10 cellular contexts compared by ENCODE assay signal in the genomic region with DNA sequence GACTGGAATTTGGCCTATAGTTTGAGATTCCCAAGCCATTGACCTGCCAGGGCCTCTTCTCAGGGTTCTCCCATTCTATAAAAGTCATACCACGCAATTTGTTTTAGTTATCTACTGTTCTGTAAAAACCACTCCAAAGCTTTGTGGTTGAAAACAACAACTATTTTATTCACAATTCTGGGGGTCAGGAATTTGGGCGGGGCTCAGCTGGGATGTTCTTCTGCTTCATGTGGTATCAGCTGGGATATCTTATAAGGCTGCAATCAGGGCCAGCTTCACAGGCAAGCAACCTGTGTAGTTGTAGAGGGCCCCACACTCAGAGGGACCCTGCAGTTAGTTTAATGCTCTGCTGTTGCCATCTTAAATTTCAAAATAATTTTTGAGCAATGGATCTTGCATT. TPM values are rescaled to one million over a fixed set of nuclear protein-coding genes. Genes with fewer than 3 reads are reported as not detected.
"Had no signal": no experiment of that assay in that cellular context is flagged by ENCODE, and none has a peak within 500 bp of the region (broad histone marks: within the 10 kb centered on the region; RNA-seq: fewer than 3 reads in every experiment).

No MANE protein-coding gene starts in this region.

- H3K27ac ChIP-seq: GM23248, HL-60 had no signal

- FAIRE-seq: H1, H54, K562 had no signal

- H3K9ac ChIP-seq: GM23248 had no signal

- H3K4me3 ChIP-seq: GM23248, K562 had no signal

- ATAC-seq: K562 had no signal

- H2AFZ ChIP-seq: GM23248 had no signal

- DNase-seq: GM23248, H9, HCEC 1CT, IMR-90, KG1 had no signal

RNA-seq across cellular contexts. Expression of a gene that starts 16.4 kb away (rescaled TPM):
- total RNA-seq: GM23248, HT1080, IMR-90, K562 had no signal
- polyA plus RNA-seq: GM23248, IMR-90, K562 had no signal
